ENCODE assay signal across 21 cellular contexts in the genomic region with DNA sequence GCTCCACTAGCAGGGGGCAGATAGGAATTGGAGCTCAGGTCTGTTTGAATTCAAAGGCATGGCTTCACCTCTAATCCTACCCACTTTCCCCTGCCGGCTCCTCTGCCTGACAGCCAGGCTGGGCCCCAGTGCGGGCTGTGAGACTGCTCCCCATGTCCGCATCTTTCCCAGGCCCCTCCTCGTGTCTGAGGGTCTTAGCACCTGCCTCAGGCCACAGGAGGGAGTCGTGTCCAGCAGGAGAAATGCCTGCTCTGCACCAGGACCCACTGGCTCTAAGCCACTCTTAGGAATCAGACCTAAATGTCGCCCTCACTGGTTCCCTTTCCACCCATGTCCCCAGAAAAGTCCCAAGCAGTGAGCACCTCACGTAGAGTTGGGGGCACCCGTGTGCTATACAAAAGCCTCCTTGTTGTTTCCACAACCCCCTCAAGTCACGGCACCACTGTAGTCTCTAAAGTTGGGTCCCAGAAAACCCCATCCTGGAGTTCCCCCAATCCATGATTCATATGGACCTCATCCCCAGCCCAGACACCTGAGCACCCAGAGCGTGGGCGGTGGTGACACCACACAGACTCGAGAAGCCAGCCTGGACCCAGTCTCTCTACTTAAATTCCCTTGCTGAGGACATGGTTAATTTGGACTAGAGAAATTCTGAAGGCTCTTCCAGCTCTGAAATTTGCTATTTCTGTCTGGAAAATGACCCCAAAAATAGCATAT.
DNase-seq lines count a peak whose midpoint lies in the region; ATAC-seq and TF ChIP-seq lines count a peak whose summit lies in the region.
"Had no signal": no experiment of that assay in that cellular context is flagged by ENCODE, and none has a peak within 500 bp of the region (broad histone marks: within the 10 kb centered on the region; RNA-seq: fewer than 3 reads in every experiment).

No MANE protein-coding gene starts in this region.

- no peaks in the 10 kb centered on the region for H3K9me3 ChIP-seq in HCT116 (ENCODE audit: control insufficient read depth in 1 of 2, insufficient read depth in 1 of 2, low read depth in 1 of 2, low read length in 2 of 2)
- H3K9me3 ChIP-seq in endodermal cell (ENCODE audit: control insufficient read depth, low read length) = no peaks in the 10 kb centered on the region
- H3K9me3 ChIP-seq in tibial nerve = no peaks in the 10 kb centered on the region
- H3K9me3 ChIP-seq: HAP-1, suprapubic skin had no signal

- RAD21 ChIA-PET in HCT116 (lab: Charles Lee; ENCODE audit: low non-redundant PET in 1 of 2, low total read pairs in 2 of 2, uncharacterized antibody in 2 of 2, unreplicated experiment in 2 of 2) = no interaction called here

- POLR2A ChIA-PET in HCT116 (lab: Charles Lee) = no interaction called here

- H3K79me2 ChIP-seq in HCT116 (ENCODE audit: insufficient read depth, low read length) = no peaks in the 10 kb centered on the region

- no peaks in the 10 kb centered on the region for H3K9me3 Mint-ChIP-seq in activated CD4-positive, alpha-beta T cell treated with anti-CD3 and anti-CD28 coated beads, Interleukin-2, amount 10 ng/mL, durations not matched to agents 24 days and 14 days
- H3K9me3 Mint-ChIP-seq in endodermal cell (peaks cover 4% of the 10 kb centered on the region), type B pancreatic cell (no peaks in the 10 kb centered on the region)
- H3K9me3 Mint-ChIP-seq: memory B cell had no signal

- WGBS in endodermal cell (ENCODE audit: insufficient coverage in 1 of 2, insufficient read length in 1 of 2), 2 experiments = 86 to 96% methylated on average over 7 to 12 of the region's 12 CpGs
- WGBS in tibial nerve, 2 donors = 79 to 82% methylated on average over 12 of the region's 12 CpGs

- no peaks in the 10 kb centered on the region for H3K36me3 Mint-ChIP-seq in activated CD4-positive, alpha-beta T cell treated with anti-CD3 and anti-CD28 coated beads, Interleukin-2, amount 10 ng/mL, durations not matched to agents 24 days and 14 days (ENCODE audit: low read depth)
- no peaks in the 10 kb centered on the region for H3K36me3 Mint-ChIP-seq in endodermal cell (ENCODE audit: low read depth)
- H3K36me3 Mint-ChIP-seq in type B pancreatic cell = no peaks in the 10 kb centered on the region
- H3K36me3 Mint-ChIP-seq: memory B cell; naive thymus-derived CD4-positive, alpha-beta T cell had no signal

- intact Hi-C loops in activated CD4-positive, alpha-beta T cell treated with anti-CD3 and anti-CD28 coated beads, Interleukin-2, amount 10 ng/mL, durations not matched to agents 24 days and 14 days (cut with micrococcal nuclease) = loop anchor here (2.0 kb wide), 1 partner anchor 24 kb away; no protein-coding TSS in a partner anchor
- intact Hi-C loops in HCT116 (cut with micrococcal nuclease) = no loop called here

- H3K27ac ChIP-seq in HCT116 (ENCODE audit: low read depth, low read length) (no peak overlapping the region), endodermal cell (ENCODE audit: low read depth, low read length) (no peak overlapping the region), tibial nerve (no peak overlapping the region)
- H3K27ac ChIP-seq: C4-2B, HL-60, suprapubic skin had no signal

- no TSS peak for BruUV-seq in HCT116 (replicated peaks; lab: Mats Ljungman, UMichigan)

- CTCF ChIA-PET in HCT116 (lab: Charles Lee) = no interaction called here

- H3K27me3 ChIP-seq in HCT116 (ENCODE audit: insufficient read depth, low read length) = peaks cover 19% of the 10 kb centered on the region; the same call in 1 of the 2 replicates
- H3K27me3 ChIP-seq in endodermal cell (ENCODE audit: control insufficient read depth, insufficient read depth, low read length, poor library complexity, severe bottlenecking) = peaks cover 26% of the 10 kb centered on the region
- H3K27me3 ChIP-seq in tibial nerve = no peaks in the 10 kb centered on the region
- H3K27me3 ChIP-seq: suprapubic skin had no signal

- H3K4me3 ChIP-seq in HCT116 (replicated peaks in 1 of 2; ENCODE audit: low read depth in 1 of 2, low read length in 2 of 2) (no peak overlapping the region), endodermal cell (ENCODE audit: low read length) (no peak overlapping the region), tibial nerve (no peak overlapping the region)
- H3K4me3 ChIP-seq: HAP-1, smooth muscle cell, suprapubic skin had no signal

- peak overlapping the region; percentile 48 for H3K27ac Mint-ChIP-seq in activated CD4-positive, alpha-beta T cell treated with anti-CD3 and anti-CD28 coated beads, Interleukin-2, amount 10 ng/mL, durations not matched to agents 24 days and 14 days
- H3K27ac Mint-ChIP-seq in endodermal cell = no peak overlapping the region
- H3K27ac Mint-ChIP-seq in type B pancreatic cell = no peak overlapping the region
- H3K27ac Mint-ChIP-seq: memory B cell; naive thymus-derived CD4-positive, alpha-beta T cell had no signal

- TF ChIP-seq RAD21 in HCT116 (IDR thresholded peaks at IDR 0.05; ENCODE audit: low read depth) = peak; percentile 15; the same call in 1 of the 2 replicates

- no peaks in the 10 kb centered on the region for H4K20me1 ChIP-seq in HCT116 (ENCODE audit: insufficient read depth)

- TF ChIP-seq CTCF in HCT116 (IDR thresholded peaks at IDR 0.05 in 2 of 3, conservative IDR thresholded peaks at IDR 0.05 in 1 of 3; ENCODE audit: borderline replicate concordance in 1 of 3, insufficient read depth in 1 of 3, low read depth in 2 of 3, low read length in 2 of 3) (no peak), endodermal cell (conservative IDR thresholded peaks at IDR 0.05) (peak; percentile 51), type B pancreatic cell (conservative IDR thresholded peaks at IDR 0.05) (no peak), tibial nerve (IDR thresholded peaks at IDR 0.05) (no peak)

- no peak overlapping the region for H2AFZ ChIP-seq in HCT116 (ENCODE audit: low read depth, low read length, poor library complexity, severe bottlenecking)

- no peaks in the 10 kb centered on the region for H3K9me2 ChIP-seq in HCT116 (ENCODE audit: insufficient read depth)

- no peak for TF ChIP-seq EP300 in tibial nerve (IDR thresholded peaks at IDR 0.05)

- ATAC-seq in HCT116 = no peak
- ATAC-seq: naive thymus-derived CD4-positive, alpha-beta T cell had no signal

- TF ChIP-seq POLR2A in HCT116 (IDR thresholded peaks at IDR 0.05; ENCODE audit: borderline replicate concordance, extremely low read depth, insufficient read depth, insufficient read length) (no peak), tibial nerve (IDR thresholded peaks at IDR 0.05) (no peak)

- DNase-seq in activated CD4-positive, alpha-beta T cell treated with anti-CD3 and anti-CD28 coated beads, Interleukin-2, amount 10 ng/mL, durations not matched to agents 24 days and 14 days = no peak
- no peak for DNase-seq in activated CD4-positive, alpha-beta T cell treated with anti-CD3 and anti-CD28 coated beads for 1 hour
- DNase-seq in HCT116 (ENCODE audit: low read depth, low spot score) (no peak), endodermal cell (peak; percentile 42), type B pancreatic cell (ENCODE audit: extremely low spot score, unreplicated experiment) (no peak), tibial nerve (ENCODE audit: low spot score in 2 of 2) (no peak)
- DNase-seq in stimulated activated CD4-positive, alpha-beta T cell treated with anti-CD3 and anti-CD28 coated beads, Interleukin-4, amount 100 ng/mL, for 48 hours (ENCODE audit: low read depth in 2 of 2) = peak; percentile 11 to 15
- no peak for DNase-seq in stimulated activated naive CD4-positive, alpha-beta T cell (lab: John Stamatoyannopoulos, UW)
- DNase-seq: activated naive CD4-positive, alpha-beta T cell treated with Interleukin-2 at 50 U/mL for 16 hours; cortex of kidney; hypothalamus; MV-4-11; NCI-H187 treated with DMSO at 0.1 percent for 48 hours; posterior cingulate gyrus had no signal

- H3K4me3 Mint-ChIP-seq in activated CD4-positive, alpha-beta T cell treated with anti-CD3 and anti-CD28 coated beads, Interleukin-2, amount 10 ng/mL, durations not matched to agents 24 days and 14 days = no peak overlapping the region
- no peak overlapping the region for H3K4me3 Mint-ChIP-seq in endodermal cell
- no peak overlapping the region for H3K4me3 Mint-ChIP-seq in type B pancreatic cell
- H3K4me3 Mint-ChIP-seq: memory B cell; naive thymus-derived CD4-positive, alpha-beta T cell had no signal

- H3K4me1 ChIP-seq in HCT116 (ENCODE audit: control insufficient read depth in 1 of 2, insufficient read depth in 2 of 2, low read length in 2 of 2) (no peaks in the 10 kb centered on the region), endodermal cell (ENCODE audit: control insufficient read depth, insufficient read depth, low read length) (no peaks in the 10 kb centered on the region), tibial nerve (peaks cover 0 to 11% (median 0%) of the 10 kb centered on the region in 4 donors)
- H3K4me1 ChIP-seq: HAP-1, suprapubic skin had no signal

- no peak overlapping the region for H3K9ac ChIP-seq in HCT116 (ENCODE audit: low read length)
- H3K9ac ChIP-seq in endodermal cell (ENCODE audit: extremely low read depth, low read length, poor library complexity, severe bottlenecking) = no peak overlapping the region

- no peaks in the 10 kb centered on the region for H3K27me3 Mint-ChIP-seq in activated CD4-positive, alpha-beta T cell treated with anti-CD3 and anti-CD28 coated beads, Interleukin-2, amount 10 ng/mL, durations not matched to agents 24 days and 14 days
- H3K27me3 Mint-ChIP-seq in endodermal cell (ENCODE audit: insufficient read depth) = peaks cover 42% of the 10 kb centered on the region
- H3K27me3 Mint-ChIP-seq in type B pancreatic cell = peaks cover 2% of the 10 kb centered on the region

- peaks cover 6% of the 10 kb centered on the region for H3K4me1 Mint-ChIP-seq in activated CD4-positive, alpha-beta T cell treated with anti-CD3 and anti-CD28 coated beads, Interleukin-2, amount 10 ng/mL, durations not matched to agents 24 days and 14 days
- H3K4me1 Mint-ChIP-seq in endodermal cell = no peaks in the 10 kb centered on the region
- no peaks in the 10 kb centered on the region for H3K4me1 Mint-ChIP-seq in type B pancreatic cell (ENCODE audit: unreplicated experiment)
- H3K4me1 Mint-ChIP-seq: memory B cell had no signal

- H3K4me2 ChIP-seq in HCT116 (ENCODE audit: low read length) = no peak overlapping the region
- H3K4me2 ChIP-seq: smooth muscle cell had no signal

- H3K36me3 ChIP-seq in HCT116 (ENCODE audit: control insufficient read depth in 1 of 2, insufficient read depth in 2 of 2, low read length in 2 of 2) (no peaks in the 10 kb centered on the region), endodermal cell (ENCODE audit: control insufficient read depth, insufficient read depth, low read length) (no peaks in the 10 kb centered on the region), tibial nerve (no peaks in the 10 kb centered on the region)
- H3K36me3 ChIP-seq: HAP-1, suprapubic skin had no signal

TF ChIP-seq in HCT116, 20 proteins besides CTCF, POLR2A, EP300 and RAD21 (continues in another document):
- TF ChIP-seq CBX3 (IDR thresholded peaks at IDR 0.05; ENCODE audit: low read depth) = no peak
- no peak for TF ChIP-seq POLR2AphosphoS5 (IDR thresholded peaks at IDR 0.05; ENCODE audit: low read depth, low read length)

Comparison
In these comparisons a context has a peak if more than half of its experiments do, and no peak if none do; other contexts are left out.
1. DNase-seq: peak in endodermal cell (single experiment) and stimulated activated CD4-positive, alpha-beta T cell treated with anti-CD3 and anti-CD28 coated beads, Interleukin-4, amount 100 ng/mL, for 48 hours (2 of 2); none in activated CD4-positive, alpha-beta T cell treated with anti-CD3 and anti-CD28 coated beads, Interleukin-2, amount 10 ng/mL, durations not matched to agents 24 days and 14 days (single experiment), activated CD4-positive, alpha-beta T cell treated with anti-CD3 and anti-CD28 coated beads for 1 hour (single experiment), HCT116 (single experiment), type B pancreatic cell (single experiment), tibial nerve (0 of 2) and stimulated activated naive CD4-positive, alpha-beta T cell (0 of 6).